In the genomic region with DNA sequence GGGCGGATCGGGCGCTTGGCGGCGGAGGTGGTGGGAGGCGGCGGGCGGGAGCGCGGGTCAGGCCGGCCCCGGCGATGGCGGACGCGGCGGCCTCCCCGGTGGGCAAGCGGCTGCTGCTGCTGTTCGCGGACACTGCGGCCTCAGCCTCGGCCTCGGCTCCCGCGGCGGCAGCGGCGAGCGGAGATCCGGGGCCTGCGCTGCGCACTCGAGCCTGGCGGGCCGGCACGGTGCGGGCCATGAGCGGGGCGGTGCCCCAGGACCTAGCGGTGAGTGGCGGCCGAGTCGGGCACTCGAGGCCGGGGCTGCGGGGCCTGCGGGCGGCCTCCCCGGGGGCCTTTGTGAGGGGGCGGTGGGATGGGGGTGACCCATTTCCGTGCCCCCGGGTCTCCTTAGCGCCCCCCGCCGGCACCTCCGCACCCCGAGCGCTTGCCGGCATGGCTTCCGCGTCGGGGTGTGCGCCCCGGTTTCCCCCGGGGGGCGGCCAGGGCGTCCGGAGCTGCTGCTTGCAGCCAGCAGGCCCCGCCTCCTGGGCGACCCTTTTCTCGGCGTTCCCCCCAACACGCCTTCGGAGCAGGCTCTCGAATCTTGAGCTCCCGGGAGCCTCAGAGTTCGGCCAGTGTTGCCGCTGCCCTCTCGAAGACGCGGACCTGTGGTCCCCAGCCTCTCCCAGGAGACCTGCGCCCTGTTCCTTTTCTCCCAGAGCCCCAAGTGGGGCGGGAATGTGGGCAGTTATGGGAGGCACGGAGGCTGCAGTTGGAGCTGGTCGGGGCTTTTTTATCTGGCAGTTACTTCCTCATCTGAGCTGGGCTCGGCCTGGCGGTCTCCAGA, we compare ENCODE assay signal across 8 cellular contexts. TPM values are rescaled to one million over a fixed set of nuclear protein-coding genes. Genes with fewer than 3 reads are reported as not detected.
DNase-seq lines count a peak whose midpoint lies in the region; ATAC-seq and TF ChIP-seq lines count a peak whose summit lies in the region.

No MANE protein-coding gene starts in this region.

- H3K27me3 ChIP-seq in PC-9 (ENCODE audit: insufficient read depth, low read depth) (no peaks in the 10 kb centered on the region), stomach smooth muscle (ENCODE audit: control insufficient read depth in 1 of 2, insufficient read depth in 2 of 2, low read length in 2 of 2) (no peaks in the 10 kb centered on the region)

- H3K4me1 ChIP-seq in PC-9 (replicated peaks; ENCODE audit: insufficient read depth) (peaks cover 22% of the 10 kb centered on the region), stomach smooth muscle (ENCODE audit: control insufficient read depth, insufficient read depth, low read length) (peaks cover 12% of the 10 kb centered on the region)

- intact Hi-C loops in PC-9 (cut with micrococcal nuclease; ENCODE audit: unreplicated experiment) = loop anchor here (1.0 kb wide), 1 partner anchor 15 kb away; a partner anchor contains a TSS
- intact Hi-C loops in activated T-helper 1 cell treated with anti-CD3 and anti-CD28 coated beads, Interleukin-12 subunit alpha, Interleukin-12 subunit beta, Interleukin-2, Interleukin-4 antibody, amounts not matched to agents 30 ng/mL and 10 ng/mL and 1 ng/mL, durations not matched to agents 14 hours and 24 hours and 36 hours (cut with micrococcal nuclease) = loop anchor here (1.0 to 10.0 kb wide), 9 partner anchors 15 to 1212 kb away; a partner anchor contains a TSS

- H4K20me1 ChIP-seq in PC-9 (ENCODE audit: insufficient read depth) = peaks cover 28% of the 10 kb centered on the region; the same call in 1 of the 2 replicates

- H3K79me2 ChIP-seq in PC-9 (ENCODE audit: low read depth) = peaks cover 50% of the 10 kb centered on the region

- DNase-seq in AG09319 (ENCODE audit: extremely low read depth, low read depth) = no peak
- DNase-seq in PC-9 = peak; percentile 58 to 67
- peak; percentile 71 for DNase-seq in activated T-helper 1 cell treated with anti-CD3 and anti-CD28 coated beads, Interleukin-12 subunit alpha, Interleukin-12 subunit beta, Interleukin-2, Interleukin-4 antibody, amounts not matched to agents 30 ng/mL and 10 ng/mL and 1 ng/mL, durations not matched to agents 14 hours and 24 hours and 36 hours (ENCODE audit: low spot score)
- no peak for DNase-seq in fibroblast of the aortic adventitia (ENCODE audit: low read depth)
- DNase-seq in neural crest cell (ENCODE audit: low read depth, low spot score) = peak; percentile 40

- H3K27ac Mint-ChIP-seq in activated T-helper 1 cell treated with anti-CD3 and anti-CD28 coated beads, Interleukin-12 subunit alpha, Interleukin-12 subunit beta, Interleukin-2, Interleukin-4 antibody, amounts not matched to agents 30 ng/mL and 10 ng/mL and 1 ng/mL, durations not matched to agents 14 hours and 24 hours and 36 hours = peak overlapping the region; percentile 97
- peak overlapping the region; percentile 95 for H3K27ac Mint-ChIP-seq in neural crest cell (ENCODE audit: unreplicated experiment)

- H3K4me3 Mint-ChIP-seq in activated T-helper 1 cell treated with anti-CD3 and anti-CD28 coated beads, Interleukin-12 subunit alpha, Interleukin-12 subunit beta, Interleukin-2, Interleukin-4 antibody, amounts not matched to agents 30 ng/mL and 10 ng/mL and 1 ng/mL, durations not matched to agents 14 hours and 24 hours and 36 hours = peak overlapping the region; percentile 100
- H3K4me3 Mint-ChIP-seq in neural crest cell = peak overlapping the region; percentile 93

- H3K9ac ChIP-seq in stomach smooth muscle (ENCODE audit: low read length in 2 of 2) = peak overlapping the region; percentile 87 to 90

- H3K27me3 Mint-ChIP-seq in activated T-helper 1 cell treated with anti-CD3 and anti-CD28 coated beads, Interleukin-12 subunit alpha, Interleukin-12 subunit beta, Interleukin-2, Interleukin-4 antibody, amounts not matched to agents 30 ng/mL and 10 ng/mL and 1 ng/mL, durations not matched to agents 14 hours and 24 hours and 36 hours (ENCODE audit: insufficient read depth) = peaks cover 3% of the 10 kb centered on the region
- no peaks in the 10 kb centered on the region for H3K27me3 Mint-ChIP-seq in neural crest cell (ENCODE audit: low read depth)

- peak; percentile 21 for TF ChIP-seq CTCF in AG09319 (IDR thresholded peaks at IDR 0.05; ENCODE audit: low read depth, low read length)
- TF ChIP-seq CTCF in PC-9 (conservative IDR thresholded peaks at IDR 0.05) = peak; percentile 47; the same call in 1 of the 2 replicates
- TF ChIP-seq CTCF in fibroblast of the aortic adventitia (IDR thresholded peaks at IDR 0.05; ENCODE audit: insufficient read depth, low read length) = no peak
- TF ChIP-seq CTCF in neural crest cell (conservative IDR thresholded peaks at IDR 0.05) = peak; percentile 15

- H3K9me2 ChIP-seq in PC-9 (ENCODE audit: insufficient read depth) = no peaks in the 10 kb centered on the region

- peaks cover 31% of the 10 kb centered on the region; the same call in 1 of the 2 replicates for H3F3A ChIP-seq in PC-9 (ENCODE audit: insufficient read depth, low read depth)

- H3K4me1 Mint-ChIP-seq in activated T-helper 1 cell treated with anti-CD3 and anti-CD28 coated beads, Interleukin-12 subunit alpha, Interleukin-12 subunit beta, Interleukin-2, Interleukin-4 antibody, amounts not matched to agents 30 ng/mL and 10 ng/mL and 1 ng/mL, durations not matched to agents 14 hours and 24 hours and 36 hours (ENCODE audit: low read depth) = peaks cover 51% of the 10 kb centered on the region
- peaks cover 24% of the 10 kb centered on the region for H3K4me1 Mint-ChIP-seq in neural crest cell

- peaks cover 9% of the 10 kb centered on the region for H3K36me3 Mint-ChIP-seq in activated T-helper 1 cell treated with anti-CD3 and anti-CD28 coated beads, Interleukin-12 subunit alpha, Interleukin-12 subunit beta, Interleukin-2, Interleukin-4 antibody, amounts not matched to agents 30 ng/mL and 10 ng/mL and 1 ng/mL, durations not matched to agents 14 hours and 24 hours and 36 hours (ENCODE audit: low read depth)
- H3K36me3 Mint-ChIP-seq in neural crest cell (ENCODE audit: low read depth) = peaks cover 20% of the 10 kb centered on the region

- peaks cover 7% of the 10 kb centered on the region for H3K9me3 Mint-ChIP-seq in activated T-helper 1 cell treated with anti-CD3 and anti-CD28 coated beads, Interleukin-12 subunit alpha, Interleukin-12 subunit beta, Interleukin-2, Interleukin-4 antibody, amounts not matched to agents 30 ng/mL and 10 ng/mL and 1 ng/mL, durations not matched to agents 14 hours and 24 hours and 36 hours
- H3K9me3 Mint-ChIP-seq in neural crest cell = peaks cover 15% of the 10 kb centered on the region

- H3K4me2 ChIP-seq in PC-9 = peak overlapping the region; percentile 88

- H3K36me3 ChIP-seq in PC-9 (ENCODE audit: low read depth) = peaks cover 7% of the 10 kb centered on the region; the same call in 1 of the 2 replicates
- H3K36me3 ChIP-seq in stomach smooth muscle (ENCODE audit: control insufficient read depth in 2 of 2, insufficient read depth in 2 of 2, low read length in 2 of 2) = peaks cover 11 to 16% of the 10 kb centered on the region in 2 donors

- ATAC-seq in GM18873 (IDR thresholded peaks at IDR 0.05; ENCODE audit: low FRiP score, unreplicated experiment) (peak; percentile 30), HG03135 (IDR thresholded peaks at IDR 0.05; ENCODE audit: unreplicated experiment) (peak; percentile 40)

- H3K9me3 ChIP-seq in PC-9 (ENCODE audit: insufficient read depth, low read depth) = peaks cover 12% of the 10 kb centered on the region
- H3K9me3 ChIP-seq in stomach smooth muscle (ENCODE audit: control insufficient read depth in 2 of 2, low read length in 2 of 2) = peaks cover 3% of the 10 kb centered on the region in 2 donors

- peak overlapping the region; percentile 71 for H3K27ac ChIP-seq in PC-9
- H3K27ac ChIP-seq in stomach smooth muscle (ENCODE audit: low read length) = peak overlapping the region; percentile 84

- TSS peak; percentile 46 for BruUV-seq in PC-9 (replicated peaks; lab: Mats Ljungman, UMichigan)

- POLR2A ChIA-PET in PC-9 (lab: Charles Lee; ENCODE audit: unreplicated experiment) = interaction anchor here (0.6 to 2.3 kb wide), 5 partner anchors 15 to 358 kb away, joined by 3 to 8 read pairs (median 4); a partner anchor contains a TSS

- CTCF ChIA-PET in PC-9 (lab: Charles Lee) = interaction anchor here (0.6 to 2.3 kb wide), 8 partner anchors 13 to 234 kb away, joined by 3 to 17 read pairs (median 3); a partner anchor contains a TSS

- H3K4me3 ChIP-seq in PC-9 = peak overlapping the region; percentile 79
- H3K4me3 ChIP-seq in fibroblast of the aortic adventitia (ENCODE audit: low read depth, low read length) = peak overlapping the region; percentile 79
- peak overlapping the region; percentile 81 to 92 for H3K4me3 ChIP-seq in stomach smooth muscle (ENCODE audit: low read length in 2 of 2)

- H2AFZ ChIP-seq in PC-9 = peak overlapping the region; percentile 83

RNA-seq across cellular contexts. Expression of a gene that starts 0.5 kb away (rescaled TPM):
- total RNA-seq in PC-9 (2021) (75.0 and 76.7 TPM in 2 replicates), fibroblast of the aortic adventitia (ENCODE audit: low replicate concordance) (47.1 and 89.5 TPM in 2 replicates), neural crest cell (100 and 104 TPM in 2 replicates)
- 55.0 and 59.3 TPM in 2 replicates for total RNA-seq in activated T-helper 1 cell treated with anti-CD3 and anti-CD28 coated beads, Interleukin-12 subunit alpha, Interleukin-12 subunit beta, Interleukin-2, Interleukin-4 antibody, amounts not matched to agents 30 ng/mL and 10 ng/mL and 1 ng/mL, durations not matched to agents 14 hours and 24 hours and 36 hours

RNA-seq across cellular contexts. Expression of a gene that starts 14.9 kb away (rescaled TPM):
- total RNA-seq in PC-9 (2021) (46.6 and 65.1 TPM in 2 replicates), fibroblast of the aortic adventitia (ENCODE audit: low replicate concordance) (16.4 and 25.6 TPM in 2 replicates), neural crest cell (64.9 and 66.8 TPM in 2 replicates)
- total RNA-seq in activated T-helper 1 cell treated with anti-CD3 and anti-CD28 coated beads, Interleukin-12 subunit alpha, Interleukin-12 subunit beta, Interleukin-2, Interleukin-4 antibody, amounts not matched to agents 30 ng/mL and 10 ng/mL and 1 ng/mL, durations not matched to agents 14 hours and 24 hours and 36 hours = 27.0 and 29.2 TPM in 2 replicates

RNA-seq across cellular contexts. Expression of a gene that starts 21.3 kb away (rescaled TPM):
- total RNA-seq in PC-9 (2021) (36.2 and 39.5 TPM in 2 replicates), fibroblast of the aortic adventitia (ENCODE audit: low replicate concordance) (0.16 and 8.9 TPM in 2 replicates), neural crest cell (22.5 and 22.7 TPM in 2 replicates)
- 5.3 and 5.6 TPM in 2 replicates for total RNA-seq in activated T-helper 1 cell treated with anti-CD3 and anti-CD28 coated beads, Interleukin-12 subunit alpha, Interleukin-12 subunit beta, Interleukin-2, Interleukin-4 antibody, amounts not matched to agents 30 ng/mL and 10 ng/mL and 1 ng/mL, durations not matched to agents 14 hours and 24 hours and 36 hours

Comparison
In these comparisons a context has a peak if more than half of its experiments do, and no peak if none do; other contexts are left out.
1. DNase-seq: peak in PC-9 (2 of 2), activated T-helper 1 cell treated with anti-CD3 and anti-CD28 coated beads, Interleukin-12 subunit alpha, Interleukin-12 subunit beta, Interleukin-2, Interleukin-4 antibody, amounts not matched to agents 30 ng/mL and 10 ng/mL and 1 ng/mL, durations not matched to agents 14 hours and 24 hours and 36 hours (single experiment) and neural crest cell (single experiment); none in AG09319 (single experiment) and fibroblast of the aortic adventitia (single experiment).
2. Peak in every context shown above with its lines, with median percentiles within 50 percentile points of each other: H3K4me3 ChIP-seq.